In the genomic region with DNA sequence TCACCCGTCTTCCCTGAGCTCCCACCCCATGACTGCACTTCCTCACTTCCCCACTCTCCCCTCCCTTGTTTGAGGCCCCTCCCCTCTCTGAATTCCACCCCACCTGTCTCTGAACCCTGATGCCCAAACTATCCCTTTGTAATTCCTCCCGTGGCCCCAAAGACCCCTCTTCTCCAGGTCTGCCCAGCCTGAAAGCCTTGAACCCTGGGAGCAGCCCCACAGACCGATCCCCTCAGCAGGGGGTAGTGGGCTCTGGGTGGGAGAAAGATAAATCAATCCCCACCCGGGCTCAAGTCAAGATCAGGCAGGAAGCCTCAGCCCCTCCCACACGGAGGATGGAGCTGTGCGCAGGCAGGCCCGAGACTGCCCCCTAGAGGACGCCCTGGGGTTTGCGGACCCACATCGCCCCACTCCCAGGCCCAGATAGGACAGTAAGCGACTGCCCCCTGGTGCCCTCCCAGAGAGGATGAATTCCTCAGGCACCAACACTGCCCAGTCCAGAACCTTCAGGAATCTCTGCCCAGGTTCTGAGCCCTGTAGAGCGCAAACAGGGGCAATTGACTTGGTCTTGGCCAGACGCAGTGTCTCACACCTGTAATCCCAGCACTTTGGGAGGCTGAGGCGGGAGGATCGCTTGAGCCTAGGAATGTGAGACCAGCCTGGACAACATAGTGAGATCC, we compare ENCODE assay signal across 8 cellular contexts. TPM values are rescaled to one million over a fixed set of nuclear protein-coding genes. Genes with fewer than 3 reads are reported as not detected.
DNase-seq lines count a peak whose midpoint lies in the region; ATAC-seq and TF ChIP-seq lines count a peak whose summit lies in the region.

No MANE protein-coding gene starts in this region.

- POLR2A ChIA-PET in HCT116 (lab: Charles Lee) = interaction anchor here (0.8 to 1.8 kb wide), 9 partner anchors 11 to 136 kb away, joined by 3 to 5 read pairs (median 4); a partner anchor contains a TSS

- DNase-seq in EH (ENCODE audit: low read depth) = peak; percentile 92
- peak; percentile 88 for DNase-seq in HCT116 (ENCODE audit: low read depth, low spot score)
- DNase-seq in NB4 (ENCODE audit: low read depth) = peak; percentile 96
- DNase-seq in SJSA1 (ENCODE audit: low read depth in 1 of 2, low spot score in 2 of 2) = peak; percentile 92 to 96
- DNase-seq in activated gamma-delta T cell treated with Interleukin-2 at 50 U/mL for 16 hours = peak; percentile 98
- DNase-seq in ovary = peak; percentile 94 to 98 (median 97)
- peak; percentile 97 for DNase-seq in thyroid gland

- ATAC-seq in HCT116 (peak; percentile 68), gastroesophageal sphincter (peak; percentile 66)

- CTCF ChIA-PET in HCT116 (lab: Charles Lee) = interaction anchor here (0.6 to 3.1 kb wide), 27 partner anchors 9 to 540 kb away, joined by 3 to 64 read pairs (median 5); a partner anchor contains a TSS

- intact Hi-C loops in HCT116 (cut with micrococcal nuclease) (loop anchor here (1.0 kb wide), 3 partner anchors 23 to 136 kb away; no protein-coding TSS in a partner anchor), ovary (cut with DNase I) (loop anchor here (1.0 to 10.0 kb wide), 6 partner anchors 23 to 149 kb away; no protein-coding TSS in a partner anchor), thyroid gland (cut with DNase I) (loop anchor here (2.0 kb wide), 1 partner anchor 137 kb away; no protein-coding TSS in a partner anchor)

- H3K36me3 ChIP-seq in HCT116 (ENCODE audit: control insufficient read depth in 1 of 2, insufficient read depth in 2 of 2, low read length in 2 of 2) (no peaks in the 10 kb centered on the region), SJSA1 (no peaks in the 10 kb centered on the region), gastroesophageal sphincter (no peaks in the 10 kb centered on the region), ovary (no peaks in the 10 kb centered on the region), thyroid gland (no peaks in the 10 kb centered on the region)

- H3K79me2 ChIP-seq in HCT116 (ENCODE audit: insufficient read depth, low read length) = no peaks in the 10 kb centered on the region

- H3K27ac ChIP-seq in HCT116 (ENCODE audit: low read depth, low read length) (peak overlapping the region; percentile 34; the same call in 1 of the 2 replicates), SJSA1 (no peak overlapping the region), gastroesophageal sphincter (peak overlapping the region in 3 of 4 donors; percentile 15 to 68 (median 18)), ovary (no peak overlapping the region), thyroid gland (peak overlapping the region in 1 of 3 donors; percentile 66)

- H3K4me3 ChIP-seq in HCT116 (replicated peaks in 1 of 2; ENCODE audit: low read depth in 1 of 2, low read length in 2 of 2) = peak overlapping the region in 1 of 2 experiments; percentile 35; a peak in 1 of 4 replicates
- H3K4me3 ChIP-seq in NB4 (ENCODE audit: low read depth, low read length) = no peak overlapping the region
- no peak overlapping the region for H3K4me3 ChIP-seq in SJSA1
- no peak overlapping the region for H3K4me3 ChIP-seq in gastroesophageal sphincter
- H3K4me3 ChIP-seq in ovary = no peak overlapping the region
- H3K4me3 ChIP-seq in thyroid gland (replicated peaks in 1 of 3) = no peak overlapping the region

- no peak for TF ChIP-seq POLR2A in HCT116 (IDR thresholded peaks at IDR 0.05; ENCODE audit: borderline replicate concordance, extremely low read depth, insufficient read depth, insufficient read length)
- TF ChIP-seq POLR2A in NB4 (IDR thresholded peaks at IDR 0.05; ENCODE audit: extremely low read depth, insufficient read length) = no peak
- no peak for TF ChIP-seq POLR2A in gastroesophageal sphincter (IDR thresholded peaks at IDR 0.05)
- peak; percentile 54 for TF ChIP-seq POLR2A in ovary (IDR thresholded peaks at IDR 0.05)
- TF ChIP-seq POLR2A in thyroid gland (IDR thresholded peaks at IDR 0.05) = no peak

- TF ChIP-seq EP300 in gastroesophageal sphincter (IDR thresholded peaks at IDR 0.05) = no peak
- no peak for TF ChIP-seq EP300 in ovary (IDR thresholded peaks at IDR 0.05)

- TF ChIP-seq CTCF in HCT116 (IDR thresholded peaks at IDR 0.05 in 2 of 3, conservative IDR thresholded peaks at IDR 0.05 in 1 of 3; ENCODE audit: borderline replicate concordance in 1 of 3, insufficient read depth in 1 of 3, low read depth in 2 of 3, low read length in 2 of 3) = peak in 2 of 3 experiments; percentile 100; a peak in 4 of 6 replicates
- peak; percentile 100 for TF ChIP-seq CTCF in NB4 (IDR thresholded peaks at IDR 0.05; ENCODE audit: low read depth, low read length)
- TF ChIP-seq CTCF in gastroesophageal sphincter (IDR thresholded peaks at IDR 0.05) = peak in 3 of 4 experiments; percentile 100
- TF ChIP-seq CTCF in ovary (IDR thresholded peaks at IDR 0.05) = peak; percentile 99 to 100 (median 100)
- TF ChIP-seq CTCF in thyroid gland (IDR thresholded peaks at IDR 0.05) = peak; percentile 98 to 100 (median 100)

- no peak for TF ChIP-seq RAD21 in HCT116 (IDR thresholded peaks at IDR 0.05; ENCODE audit: low read depth)

- no peak overlapping the region for H2AFZ ChIP-seq in HCT116 (ENCODE audit: low read depth, low read length, poor library complexity, severe bottlenecking)

- no peaks in the 10 kb centered on the region; the same call in 1 of the 2 replicates for H4K20me1 ChIP-seq in HCT116 (ENCODE audit: insufficient read depth)

- RAD21 ChIA-PET in HCT116 (lab: Charles Lee; ENCODE audit: low non-redundant PET in 1 of 2, low total read pairs in 2 of 2, uncharacterized antibody in 2 of 2, unreplicated experiment in 2 of 2) = interaction anchor here (0.6 to 2.6 kb wide), 13 partner anchors 12 to 136 kb away, joined by 3 to 16 read pairs (median 4); a partner anchor contains a TSS

- H3K4me2 ChIP-seq in HCT116 (ENCODE audit: low read length) = peak overlapping the region; percentile 79

- H3K9me3 ChIP-seq in HCT116 (ENCODE audit: control insufficient read depth in 1 of 2, insufficient read depth in 1 of 2, low read depth in 1 of 2, low read length in 2 of 2) (no peaks in the 10 kb centered on the region), SJSA1 (replicated peaks) (no peaks in the 10 kb centered on the region), gastroesophageal sphincter (no peaks in the 10 kb centered on the region), ovary (no peaks in the 10 kb centered on the region), thyroid gland (no peaks in the 10 kb centered on the region)

- H3K27me3 ChIP-seq in HCT116 (ENCODE audit: insufficient read depth, low read length) (no peaks in the 10 kb centered on the region), SJSA1 (replicated peaks) (no peaks in the 10 kb centered on the region), gastroesophageal sphincter (no peaks in the 10 kb centered on the region), ovary (no peaks in the 10 kb centered on the region), thyroid gland (no peaks in the 10 kb centered on the region)

- WGBS in gastroesophageal sphincter (ENCODE audit: low coverage in 1 of 2), 2 donors = 17% methylated on average over 1 to 3 of the region's 15 CpGs
- 8 to 12% (median 9%) methylated on average over 14 to 15 of the region's 15 CpGs for WGBS in ovary, 3 donors
- 8 to 9% methylated on average over 11 to 14 of the region's 15 CpGs for WGBS in thyroid gland, 2 donors

- H3K4me1 ChIP-seq in HCT116 (ENCODE audit: control insufficient read depth in 1 of 2, insufficient read depth in 2 of 2, low read length in 2 of 2) = peaks cover 30 to 48% of the 10 kb centered on the region in 2 experiments
- H3K4me1 ChIP-seq in SJSA1 (replicated peaks) = peaks cover 17% of the 10 kb centered on the region
- peaks cover 0 to 47% (median 7%) of the 10 kb centered on the region in 3 donors for H3K4me1 ChIP-seq in gastroesophageal sphincter
- no peaks in the 10 kb centered on the region for H3K4me1 ChIP-seq in ovary (ENCODE audit: insufficient read depth)
- H3K4me1 ChIP-seq in thyroid gland = peaks cover 15 to 26% of the 10 kb centered on the region in 2 donors

- H3K9me2 ChIP-seq in HCT116 (ENCODE audit: insufficient read depth) = no peaks in the 10 kb centered on the region

- no TSS peak for BruUV-seq in HCT116 (replicated peaks; lab: Mats Ljungman, UMichigan)

- peak overlapping the region; percentile 26 for H3K9ac ChIP-seq in HCT116 (ENCODE audit: low read length)

TF ChIP-seq in HCT116, 20 proteins besides CTCF, POLR2A, EP300 and RAD21:
- TF ChIP-seq EGR1 (IDR thresholded peaks at IDR 0.05; ENCODE audit: low read depth) (no peak), POLR2AphosphoS5 (IDR thresholded peaks at IDR 0.05; ENCODE audit: low read depth, low read length) (peak; percentile 32; the same call in 1 of the 2 replicates), FOSL1 (IDR thresholded peaks at IDR 0.05; ENCODE audit: low read depth) (no peak), JUND (IDR thresholded peaks at IDR 0.05) (no peak), SRF (IDR thresholded peaks at IDR 0.05; ENCODE audit: low read depth) (no peak), ELF1 (IDR thresholded peaks at IDR 0.05; ENCODE audit: borderline replicate concordance, low read depth) (no peak), ZNF274 (IDR thresholded peaks at IDR 0.05; ENCODE audit: low read depth, low read length) (no peak), CBX3 (IDR thresholded peaks at IDR 0.05; ENCODE audit: low read depth) (no peak), YY1 (IDR thresholded peaks at IDR 0.05; ENCODE audit: extremely low read depth, insufficient replicate concordance, low read depth, low read length) (peak; percentile 73), ZFX (IDR thresholded peaks at IDR 0.05) (no peak)
- TF ChIP-seq, protein P1, sequence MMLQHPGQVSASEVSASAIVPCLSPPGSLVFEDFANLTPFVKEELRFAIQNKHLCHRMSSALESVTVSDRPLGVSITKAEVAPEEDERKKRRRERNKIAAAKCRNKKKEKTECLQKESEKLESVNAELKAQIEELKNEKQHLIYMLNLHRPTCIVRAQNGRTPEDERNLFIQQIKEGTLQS (IDR thresholded peaks at IDR 0.05) = no peak
TF ChIP-seq in HCT116: peak in this region for 2.

RNA-seq across cellular contexts. Expression of a gene that starts 11.7 kb away (rescaled TPM):
- total RNA-seq in HCT116 (2021; ENCODE audit: unreplicated experiment) (524 TPM), gastroesophageal sphincter (1,000 to 10,000 TPM in 2 of 4 donors, 100 to 1,000 TPM in 2; 880 to 2,548 (median 1,000) TPM), ovary (100 to 1,000 TPM; 138 to 913 (median 503) TPM), thyroid gland (100 to 1,000 TPM; 388 to 879 (median 551) TPM)
- 568 and 601 TPM in 2 replicates for polyA plus RNA-seq in HCT116 (2012)
- total RNA-seq in SJSA1 (2014; rRNA removed; shearing (Covaris generic)) = 119 and 221 TPM in 2 replicates
- polyA plus RNA-seq in ovary = 100 to 1,000 TPM in 1 of 2 donors, 1 to 10 TPM in 1; 5.7 to 326 TPM

RNA-seq across cellular contexts. Expression of a gene that starts 44.6 kb away (rescaled TPM):
- total RNA-seq in HCT116 (2021; ENCODE audit: unreplicated experiment) (170 TPM), gastroesophageal sphincter (10 to 100 TPM; 49.8 to 86.2 (median 70.3) TPM), ovary (100 to 1,000 TPM in 3 of 7 donors, 10 to 100 TPM in 4; 32.0 to 107 (median 99.2) TPM), thyroid gland (10 to 100 TPM; 37.4 to 43.4 (median 41.4) TPM)
- 81.0 and 84.8 TPM in 2 replicates for polyA plus RNA-seq in HCT116 (2012)
- total RNA-seq in SJSA1 (2014; rRNA removed; shearing (Covaris generic)) = 67.0 and 76.1 TPM in 2 replicates
- 100 to 1,000 TPM in 1 of 2 donors, 10 to 100 TPM in 1; 40.2 to 121 TPM for polyA plus RNA-seq in ovary

Comparison
In these comparisons a context has a peak if more than half of its experiments do, and no peak if none do; other contexts are left out.
1. H3K27ac ChIP-seq: peak in HCT116 (single experiment) and gastroesophageal sphincter (3 of 4); none in SJSA1 (single experiment) and ovary (0 of 2).
2. Peak in every context shown above with its lines, with median percentiles within 50 percentile points of each other: DNase-seq and CTCF ChIP-seq.